17 cellular contexts compared by ENCODE assay signal in genomic region chr4:26987191-26987590, GRCh38.
A peak's percentile ranks its signal among the peaks of the same experiment; 100 is the strongest.
DNase-seq lines count a peak whose midpoint lies in the region; ATAC-seq, FAIRE-seq and TF ChIP-seq lines count a peak whose summit lies in the region.
"Had no signal": no experiment of that assay in that cellular context is flagged by ENCODE, and none has a peak within 500 bp of the region (broad histone marks: within the 10 kb centered on the region; RNA-seq: fewer than 3 reads in every experiment).

No MANE protein-coding gene starts in this region.

- peak overlapping the region; percentile 15 for H3K27ac Mint-ChIP-seq in activated naive CD8-positive, alpha-beta T cell treated with anti-CD3 and anti-CD28 coated beads, Interleukin-2, amount 10 ng/mL, durations not matched to agents 7 days and 5 days
- H3K27ac Mint-ChIP-seq in nephron, result peak overlapping the region; percentile 10 to 72 (median 51)

- TF ChIP-seq CTCF in nephron (IDR thresholded peaks at IDR 0.05; ENCODE audit: unreplicated experiment in 3 of 3), result no peak

- ATAC-seq in activated naive CD8-positive, alpha-beta T cell treated with anti-CD3 and anti-CD28 coated beads, Interleukin-2, amount 10 ng/mL, durations not matched to agents 7 days and 5 days (ENCODE audit: low read depth), result no peak
- ATAC-seq: activated CD4-positive, CD25-positive, alpha-beta regulatory T cell treated with anti-CD3 and anti-CD28 coated beads, Interleukin-2, amount 50 U/mL, for 24 hours; gastroesophageal sphincter had no signal

- POLR2A ChIA-PET in activated naive CD8-positive, alpha-beta T cell treated with anti-CD3 and anti-CD28 coated beads, Interleukin-2, amount 10 ng/mL, durations not matched to agents 7 days and 5 days (lab: Charles Lee), result no interaction called here

- H3K4me3 Mint-ChIP-seq in activated naive CD8-positive, alpha-beta T cell treated with anti-CD3 and anti-CD28 coated beads, Interleukin-2, amount 10 ng/mL, durations not matched to agents 7 days and 5 days, result no peak overlapping the region
- no peak overlapping the region for H3K4me3 Mint-ChIP-seq in nephron

- H3K4me1 Mint-ChIP-seq in activated naive CD8-positive, alpha-beta T cell treated with anti-CD3 and anti-CD28 coated beads, Interleukin-2, amount 10 ng/mL, durations not matched to agents 7 days and 5 days, result peaks cover 25% of the 10 kb centered on the region
- H3K4me1 Mint-ChIP-seq in nephron, result peaks cover 47% of the 10 kb centered on the region

- H3K9me3 Mint-ChIP-seq in activated naive CD8-positive, alpha-beta T cell treated with anti-CD3 and anti-CD28 coated beads, Interleukin-2, amount 10 ng/mL, durations not matched to agents 7 days and 5 days, result peaks cover 6% of the 10 kb centered on the region
- peaks cover 2% of the 10 kb centered on the region for H3K9me3 Mint-ChIP-seq in nephron

- H3K36me3 Mint-ChIP-seq in activated naive CD8-positive, alpha-beta T cell treated with anti-CD3 and anti-CD28 coated beads, Interleukin-2, amount 10 ng/mL, durations not matched to agents 7 days and 5 days, result peaks cover 23% of the 10 kb centered on the region
- peaks cover 8% of the 10 kb centered on the region for H3K36me3 Mint-ChIP-seq in nephron (ENCODE audit: low read depth)

- peak; percentile 21 for FAIRE-seq in GM18507 (lab: Jason Lieb, UNC)

- H3K27me3 Mint-ChIP-seq in activated naive CD8-positive, alpha-beta T cell treated with anti-CD3 and anti-CD28 coated beads, Interleukin-2, amount 10 ng/mL, durations not matched to agents 7 days and 5 days, result no peaks in the 10 kb centered on the region
- no peaks in the 10 kb centered on the region for H3K27me3 Mint-ChIP-seq in nephron (ENCODE audit: low read depth)

- DNase-seq in CD1c-positive myeloid dendritic cell (ENCODE audit: extremely low spot score), result peak; percentile 30
- no peak for DNase-seq in GM18507 (ENCODE audit: extremely low spot score, insufficient read length, low read depth)
- no peak for DNase-seq in activated naive CD8-positive, alpha-beta T cell treated with anti-CD3 and anti-CD28 coated beads, Interleukin-2, amount 10 ng/mL, durations not matched to agents 7 days and 5 days
- no peak for DNase-seq in NCI-H146 (lab: John Stamatoyannopoulos, UW)
- DNase-seq in DMS79 (lab: John Stamatoyannopoulos, UW), result no peak
- DNase-seq in H4 (ENCODE audit: low spot score), result no peak
- DNase-seq: activated gamma-delta T cell; GM23248; NCI-H1436; NCI-H82; retina; stimulated activated CD4-positive, alpha-beta T cell treated with anti-CD3 and anti-CD28 coated beads, Interleukin-12 subunit alpha, Interleukin-12 subunit beta, amount 100 ng/mL, for 4 hours; stimulated activated CD8-positive, alpha-beta memory T cell treated with anti-CD3 and anti-CD28 coated beads, Interleukin-4, amount 100 ng/mL, for 48 hours; T-helper 9 cell had no signal
